In genomic region chr9:88578486-88579362, GRCh38 we compare ENCODE assay signal across 8 cellular contexts. TPM values are rescaled to one million over a fixed set of nuclear protein-coding genes. Genes with fewer than 3 reads are reported as not detected.
DNase-seq lines count a peak whose midpoint lies in the region; ATAC-seq and TF ChIP-seq lines count a peak whose summit lies in the region.

No MANE protein-coding gene starts in this region.

- H3K27ac ChIP-seq in RWPE2 (ENCODE audit: poor library complexity, severe bottlenecking) (no peak overlapping the region), neutrophil (no peak overlapping the region), suprapubic skin (no peak overlapping the region)

- DNase-seq in C1 segment of cervical spinal cord (lab: John Stamatoyannopoulos, UW), result peak; percentile 5 to 89 (median 60)
- DNase-seq in GM19238 (ENCODE audit: insufficient read length, low spot score), result peak; percentile 55
- DNase-seq in RWPE2 (ENCODE audit: low spot score), result no peak
- DNase-seq in activated T-helper 9 cell treated with anti-CD3 and anti-CD28 coated beads, Interleukin-2, amount 50 U/mL, for 16 hours (ENCODE audit: low read depth), result peak; percentile 53
- DNase-seq in foreskin fibroblast, result peak; percentile 60 to 90
- peak; percentile 85 to 86 for DNase-seq in suprapubic skin (ENCODE audit: low spot score in 2 of 2)

- no peak for TF ChIP-seq EP300 in suprapubic skin (IDR thresholded peaks at IDR 0.05)

- H3K36me3 ChIP-seq in RWPE2 (ENCODE audit: low read depth) (no peaks in the 10 kb centered on the region), neutrophil (no peaks in the 10 kb centered on the region), suprapubic skin (no peaks in the 10 kb centered on the region)

- 12% methylated on average over 13 of the region's 27 CpGs for WGBS in suprapubic skin

- no peak for TF ChIP-seq POLR2A in suprapubic skin (IDR thresholded peaks at IDR 0.05)

- TF ChIP-seq CTCF in RWPE2 (IDR thresholded peaks at IDR 0.05; ENCODE audit: poor library complexity, severe bottlenecking), result peak; percentile 97
- peak; percentile 93 for TF ChIP-seq CTCF in foreskin fibroblast (IDR thresholded peaks at IDR 0.05; ENCODE audit: low read depth, low read length)
- TF ChIP-seq CTCF in neutrophil (IDR thresholded peaks at IDR 0.05), result peak; percentile 91
- TF ChIP-seq CTCF in suprapubic skin (IDR thresholded peaks at IDR 0.05), result peak; percentile 81 to 95

- H3K4me1 ChIP-seq in RWPE2 (ENCODE audit: insufficient read depth, poor library complexity, severe bottlenecking) (no peaks in the 10 kb centered on the region), neutrophil (ENCODE audit: control insufficient read depth in 1 of 2, insufficient read depth in 1 of 2, low read depth in 1 of 2, low read length in 1 of 2) (peaks cover 5 to 6% of the 10 kb centered on the region in 2 experiments), suprapubic skin (peaks cover 4% of the 10 kb centered on the region)

- no peaks in the 10 kb centered on the region for H3K27me3 ChIP-seq in RWPE2 (ENCODE audit: insufficient read depth, poor library complexity, severe bottlenecking)
- no peaks in the 10 kb centered on the region for H3K27me3 ChIP-seq in neutrophil
- H3K27me3 ChIP-seq in suprapubic skin, result no peaks in the 10 kb centered on the region

- ATAC-seq in HG03432 (IDR thresholded peaks at IDR 0.05; ENCODE audit: unreplicated experiment) (peak; percentile 89), RWPE2 (ENCODE audit: low read depth) (peak; percentile 85)

- no peak overlapping the region for H3K4me3 ChIP-seq in RWPE2 (ENCODE audit: severe bottlenecking)
- no peak overlapping the region for H3K4me3 ChIP-seq in foreskin fibroblast (ENCODE audit: low read depth in 1 of 2, low read length in 2 of 2)
- H3K4me3 ChIP-seq in neutrophil (ENCODE audit: low read depth in 1 of 2, low read length in 1 of 2), result peak overlapping the region; percentile 19 to 30
- no peak overlapping the region for H3K4me3 ChIP-seq in suprapubic skin

- H3K9me3 ChIP-seq in RWPE2 (ENCODE audit: severe bottlenecking) (no peaks in the 10 kb centered on the region), neutrophil (no peaks in the 10 kb centered on the region), suprapubic skin (no peaks in the 10 kb centered on the region)

RNA-seq across cellular contexts. Expression of gene NXNL2, which starts 43.7 kb away (rescaled TPM):
- 1 to 10 TPM in 1 of 4 donors, not detected in 3; 1.7 TPM for total RNA-seq in suprapubic skin

Comparison
In these comparisons a context has a peak if more than half of its experiments do, and no peak if none do; other contexts are left out.
1. H3K4me3 ChIP-seq: peak in neutrophil (2 of 2); none in RWPE2 (single experiment), foreskin fibroblast (0 of 2) and suprapubic skin (single experiment).
2. Peak in every context shown above with its lines, with median percentiles within 50 percentile points of each other: CTCF ChIP-seq.